ENCODE assay signal across 18 cellular contexts in the genomic region with DNA sequence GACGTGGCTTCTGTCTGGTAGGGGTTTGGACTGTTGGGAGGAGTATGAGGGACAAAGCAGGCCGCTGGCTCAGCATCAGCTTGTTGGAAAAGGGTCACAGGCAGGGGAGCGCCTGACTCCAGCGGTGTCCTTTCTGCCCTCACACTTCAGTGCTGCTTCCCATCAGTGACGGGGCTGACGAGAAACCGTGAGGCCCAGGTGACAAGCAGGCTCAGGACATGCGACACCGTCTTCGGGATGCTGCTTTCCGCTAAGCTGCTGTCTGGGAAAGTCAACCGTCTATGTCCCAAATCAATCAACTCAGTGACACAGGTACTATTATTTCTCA.
"Had no signal": no experiment of that assay in that cellular context is flagged by ENCODE, and none has a peak within 500 bp of the region (broad histone marks: within the 10 kb centered on the region; RNA-seq: fewer than 3 reads in every experiment).

No MANE protein-coding gene starts in this region.

- H3K4me1 Mint-ChIP-seq: activated naive CD8-positive, alpha-beta T cell treated with anti-CD3 and anti-CD28 coated beads for 36 hours had no signal

- H3K36me3 ChIP-seq: WERI-Rb-1 had no signal

- H3K9me3 ChIP-seq: body of pancreas, lower lobe of right lung, psoas muscle, right lobe of liver, upper lobe of left lung had no signal

- ATAC-seq: activated CD8-positive, alpha-beta T cell treated with anti-CD3 and anti-CD28 coated beads for 36 hours; body of pancreas; lower lobe of right lung; right lobe of liver; T-helper 17 cell had no signal

- H3K27ac Mint-ChIP-seq: activated CD8-positive, alpha-beta T cell treated with anti-CD3 and anti-CD28 coated beads for 36 hours; activated naive CD8-positive, alpha-beta T cell treated with anti-CD3 and anti-CD28 coated beads for 36 hours; stimulated activated naive CD8-positive, alpha-beta T cell treated with anti-CD3 and anti-CD28 coated beads, Interleukin-15, Interleukin-2, amounts not matched to agents 100 ng/mL and 50 ng/mL, for 24 hours; T-helper 17 cell had no signal

- H3K9me3 Mint-ChIP-seq: activated CD8-positive, alpha-beta T cell treated with anti-CD3 and anti-CD28 coated beads for 36 hours; activated naive CD8-positive, alpha-beta T cell treated with anti-CD3 and anti-CD28 coated beads for 36 hours; immature natural killer cell; stimulated activated naive CD8-positive, alpha-beta T cell treated with anti-CD3 and anti-CD28 coated beads, Interleukin-15, Interleukin-2, amounts not matched to agents 100 ng/mL and 50 ng/mL, for 24 hours had no signal

- DNase-seq: activated CD8-positive, alpha-beta T cell treated with anti-CD3 and anti-CD28 coated beads for 36 hours; activated gamma-delta T cell treated with Interleukin-2 at 50 U/mL for 16 hours; activated naive CD8-positive, alpha-beta T cell treated with anti-CD3 and anti-CD28 coated beads for 36 hours; amygdala; body of pancreas; foreskin melanocyte; immature natural killer cell; lower lobe of right lung; midbrain; naive B cell; stimulated activated CD4-positive, alpha-beta T cell treated with anti-CD3 and anti-CD28 coated beads, Interleukin-4, amount 100 ng/mL, for 4 hours; T-helper 17 cell; WERI-Rb-1 had no signal

- H3K4me3 ChIP-seq: body of pancreas, lower lobe of right lung, psoas muscle, right lobe of liver, smooth muscle cell, upper lobe of left lung had no signal

- H3K4me1 ChIP-seq: body of pancreas, right lobe of liver had no signal

- H3K4me3 Mint-ChIP-seq: activated CD8-positive, alpha-beta T cell treated with anti-CD3 and anti-CD28 coated beads for 36 hours; activated naive CD8-positive, alpha-beta T cell treated with anti-CD3 and anti-CD28 coated beads for 36 hours; immature natural killer cell; naive B cell; stimulated activated naive CD8-positive, alpha-beta T cell treated with anti-CD3 and anti-CD28 coated beads, Interleukin-15, Interleukin-2, amounts not matched to agents 100 ng/mL and 50 ng/mL, for 24 hours; T-helper 17 cell had no signal

- H3K27me3 Mint-ChIP-seq: activated CD8-positive, alpha-beta T cell treated with anti-CD3 and anti-CD28 coated beads for 36 hours; activated naive CD8-positive, alpha-beta T cell treated with anti-CD3 and anti-CD28 coated beads for 36 hours; naive B cell; stimulated activated naive CD8-positive, alpha-beta T cell treated with anti-CD3 and anti-CD28 coated beads, Interleukin-15, Interleukin-2, amounts not matched to agents 100 ng/mL and 50 ng/mL, for 24 hours; T-helper 17 cell had no signal
